15 cellular contexts compared by ENCODE assay signal in genomic region chr1:53390261-53390660, GRCh38.
DNase-seq lines count a peak whose midpoint lies in the region; ATAC-seq, FAIRE-seq and TF ChIP-seq lines count a peak whose summit lies in the region.
"Had no signal": no experiment of that assay in that cellular context is flagged by ENCODE, and none has a peak within 500 bp of the region (broad histone marks: within the 10 kb centered on the region; RNA-seq: fewer than 3 reads in every experiment).

No MANE protein-coding gene starts in this region.

- no peaks in the 10 kb centered on the region for H3K27me3 ChIP-seq in testis

- no peaks in the 10 kb centered on the region for H3K36me3 Mint-ChIP-seq in activated T-cell treated with anti-CD3 and anti-CD28 coated beads, Interleukin-2, amount 50 U/mL, for 4 hours (ENCODE audit: insufficient read depth)
- H3K36me3 Mint-ChIP-seq: activated naive CD4-positive, alpha-beta T cell treated with anti-CD3 and anti-CD28 coated beads, Interleukin-2, amount 10 ng/mL, durations not matched to agents 7 days and 5 days had no signal

- TF ChIP-seq POLR2A in testis (IDR thresholded peaks at IDR 0.05), result no peak

- H3K36me3 ChIP-seq in kidney (ENCODE audit: control insufficient read depth in 1 of 2, insufficient read depth in 2 of 2, low read length in 2 of 2) (no peaks in the 10 kb centered on the region), testis (ENCODE audit: low read depth, missing control alignments) (no peaks in the 10 kb centered on the region)
- H3K36me3 ChIP-seq: heart left ventricle had no signal

- H3K4me1 ChIP-seq in kidney (ENCODE audit: control insufficient read depth in 1 of 2, insufficient read depth in 1 of 2, low read depth in 1 of 2, low read length in 2 of 2) (no peaks in the 10 kb centered on the region), testis (peaks cover 7% of the 10 kb centered on the region)
- H3K4me1 ChIP-seq: A549 had no signal

- 28 to 36% methylated on average over 5 of the region's 5 CpGs for WGBS in testis, 2 donors

- intact Hi-C loops in kidney (cut with DNase I), result no loop called here
- intact Hi-C loops in testis (cut with DNase I; ENCODE audit: low total_unique reads), result loop anchor here (5.0 kb wide), 1 partner anchor 108 kb away; no protein-coding TSS in a partner anchor

- DNase-seq in NCI-H2171 treated with DMSO at 0.1 percent for 48 hours (lab: John Stamatoyannopoulos, UW) (peak; percentile 23), NCI-H2171 (lab: John Stamatoyannopoulos, UW) (no peak), SIG-M5 treated with dmso at 0.1 percent for 504 hours (lab: John Stamatoyannopoulos, UW; ENCODE audit: unreplicated experiment) (peak; percentile 78), kidney (peak; percentile 54), testis (peak; percentile 75), NCI-H82 (lab: John Stamatoyannopoulos, UW) (no peak), NCI-H748 treated with DMSO at 0.1 percent for 48 hours (lab: John Stamatoyannopoulos, UW) (no peak)
- DNase-seq in activated T-cell treated with anti-CD3 and anti-CD28 coated beads, Interleukin-2, amount 50 U/mL, for 4 hours, result no peak
- DNase-seq: activated CD4-positive, alpha-beta T cell treated with anti-CD3 and anti-CD28 coated beads for 48 hours; activated naive CD4-positive, alpha-beta T cell treated with anti-CD3 and anti-CD28 coated beads, Interleukin-2, amount 10 ng/mL, durations not matched to agents 7 days and 5 days; HFFc6; NCI-H1694 treated with DMSO at 0.1 percent for 48 hours; stimulated activated naive CD4-positive, alpha-beta T cell treated with Interleukin-2 at 50 U/mL for 16 hours had no signal

- TF ChIP-seq CTCF in kidney (IDR thresholded peaks at IDR 0.05; ENCODE audit: borderline replicate concordance, extremely low read depth, insufficient read depth) (no peak), testis (IDR thresholded peaks at IDR 0.05) (no peak)

- H3K4me3 ChIP-seq in kidney (ENCODE audit: low read length in 2 of 2) (no peak overlapping the region), testis (no peak overlapping the region)
- H3K4me3 ChIP-seq: A549, heart left ventricle had no signal

- H3K9ac ChIP-seq in kidney (ENCODE audit: low read length in 2 of 2), result no peak overlapping the region

- H3K9me3 ChIP-seq in kidney (ENCODE audit: control insufficient read depth in 1 of 2, low read length in 2 of 2), result no peaks in the 10 kb centered on the region
- no peaks in the 10 kb centered on the region for H3K9me3 ChIP-seq in testis

- H3K4me3 Mint-ChIP-seq in activated T-cell treated with anti-CD3 and anti-CD28 coated beads, Interleukin-2, amount 50 U/mL, for 4 hours, result no peak overlapping the region
- H3K4me3 Mint-ChIP-seq: activated naive CD4-positive, alpha-beta T cell treated with anti-CD3 and anti-CD28 coated beads, Interleukin-2, amount 10 ng/mL, durations not matched to agents 7 days and 5 days; HFFc6 had no signal

- FAIRE-seq in kidney (lab: Jason Lieb, UNC), result no peak
- FAIRE-seq: A549 had no signal

- peaks cover 4% of the 10 kb centered on the region for H3K9me3 Mint-ChIP-seq in activated T-cell treated with anti-CD3 and anti-CD28 coated beads, Interleukin-2, amount 50 U/mL, for 4 hours
- H3K9me3 Mint-ChIP-seq: HFFc6 had no signal

- ATAC-seq in activated T-cell treated with anti-CD3 and anti-CD28 coated beads, Interleukin-2, amount 50 U/mL, for 4 hours, result no peak
- ATAC-seq: A549 had no signal

- H3K27me3 Mint-ChIP-seq in activated T-cell treated with anti-CD3 and anti-CD28 coated beads, Interleukin-2, amount 50 U/mL, for 4 hours (ENCODE audit: low read depth), result no peaks in the 10 kb centered on the region

- H3K4me1 Mint-ChIP-seq in activated T-cell treated with anti-CD3 and anti-CD28 coated beads, Interleukin-2, amount 50 U/mL, for 4 hours (ENCODE audit: low read depth), result peaks cover 4% of the 10 kb centered on the region
- H3K4me1 Mint-ChIP-seq: activated naive CD4-positive, alpha-beta T cell treated with anti-CD3 and anti-CD28 coated beads, Interleukin-2, amount 10 ng/mL, durations not matched to agents 7 days and 5 days had no signal

- no peak overlapping the region for H3K27ac ChIP-seq in kidney (ENCODE audit: low read depth in 2 of 2, low read length in 2 of 2)
- no peak overlapping the region for H3K27ac ChIP-seq in testis
- H3K27ac ChIP-seq: A549, heart left ventricle had no signal

Comparison
In these comparisons a context has a peak if more than half of its experiments do, and no peak if none do; other contexts are left out.
1. DNase-seq: peak in NCI-H2171 treated with DMSO at 0.1 percent for 48 hours (single experiment), SIG-M5 treated with dmso at 0.1 percent for 504 hours (single experiment), kidney (single experiment) and testis (single experiment); none in NCI-H2171 (single experiment), activated T-cell treated with anti-CD3 and anti-CD28 coated beads, Interleukin-2, amount 50 U/mL, for 4 hours (single experiment), NCI-H82 (single experiment) and NCI-H748 treated with DMSO at 0.1 percent for 48 hours (single experiment).